Comparison of ENCODE assay signal across 9 cellular contexts in genomic region chr19:50896100-50896590, GRCh38. TPM values are rescaled to one million over a fixed set of nuclear protein-coding genes. Genes with fewer than 3 reads are reported as not detected.
"Had no signal": no experiment of that assay in that cellular context is flagged by ENCODE, and none has a peak within 500 bp of the region (broad histone marks: within the 10 kb centered on the region; RNA-seq: fewer than 3 reads in every experiment).

No MANE protein-coding gene starts in this region.

RNA-seq across cellular contexts. Expression of gene KLK4, which starts 15.1 kb away (rescaled TPM):
- total RNA-seq: activated CD4-positive, alpha-beta T cell treated with anti-CD3 and anti-CD28 coated beads, Interleukin-2, amount 10 ng/mL, durations not matched to agents 24 days and 14 days; activated CD8-positive, alpha-beta memory T cell treated with anti-CD3 and anti-CD28 coated beads, Interleukin-2, amount 10 ng/mL, durations not matched to agents 7 days and 5 days; activated T-helper 1 cell treated with anti-CD3 and anti-CD28 coated beads, Interleukin-12 subunit alpha, Interleukin-12 subunit beta, Interleukin-2, Interleukin-4 antibody, amounts not matched to agents 30 ng/mL and 10 ng/mL and 1 ng/mL, durations not matched to agents 14 hours and 24 hours and 36 hours; aorta; bronchial epithelial cell; chondrocyte; SJSA1; T-helper 1 cell treated with Interleukin-12 subunit alpha and Interleukin-12 subunit beta and Interleukin-4 antibody, amounts not matched to agents 30 ng/mL and 1 ng/mL, for 36 hours had no signal
- polyA plus RNA-seq: aorta had no signal

RNA-seq across cellular contexts. Expression of gene KLK2, which starts 22.9 kb away (rescaled TPM):
- total RNA-seq: activated T-helper 1 cell treated with anti-CD3 and anti-CD28 coated beads, Interleukin-12 subunit alpha, Interleukin-12 subunit beta, Interleukin-2, Interleukin-4 antibody, amounts not matched to agents 30 ng/mL and 10 ng/mL and 1 ng/mL, durations not matched to agents 14 hours and 24 hours and 36 hours; aorta; chondrocyte; SJSA1; T-helper 1 cell treated with Interleukin-12 subunit alpha and Interleukin-12 subunit beta and Interleukin-4 antibody, amounts not matched to agents 30 ng/mL and 1 ng/mL, for 36 hours; WTC11 had no signal
- polyA plus RNA-seq: aorta had no signal

RNA-seq across cellular contexts. Expression of gene KLK3, which starts 41.4 kb away (rescaled TPM):
- total RNA-seq: activated CD4-positive, alpha-beta T cell treated with anti-CD3 and anti-CD28 coated beads, Interleukin-2, amount 10 ng/mL, durations not matched to agents 24 days and 14 days; activated CD8-positive, alpha-beta memory T cell treated with anti-CD3 and anti-CD28 coated beads, Interleukin-2, amount 10 ng/mL, durations not matched to agents 7 days and 5 days; activated T-helper 1 cell treated with anti-CD3 and anti-CD28 coated beads, Interleukin-12 subunit alpha, Interleukin-12 subunit beta, Interleukin-2, Interleukin-4 antibody, amounts not matched to agents 30 ng/mL and 10 ng/mL and 1 ng/mL, durations not matched to agents 14 hours and 24 hours and 36 hours; aorta; bronchial epithelial cell; chondrocyte; SJSA1; T-helper 1 cell treated with Interleukin-12 subunit alpha and Interleukin-12 subunit beta and Interleukin-4 antibody, amounts not matched to agents 30 ng/mL and 1 ng/mL, for 36 hours had no signal

RNA-seq across cellular contexts. Expression of gene KLK5, which starts 56.7 kb away (rescaled TPM):
- total RNA-seq: activated CD4-positive, alpha-beta T cell treated with anti-CD3 and anti-CD28 coated beads, Interleukin-2, amount 10 ng/mL, durations not matched to agents 24 days and 14 days; activated CD8-positive, alpha-beta memory T cell treated with anti-CD3 and anti-CD28 coated beads, Interleukin-2, amount 10 ng/mL, durations not matched to agents 7 days and 5 days; activated T-helper 1 cell treated with anti-CD3 and anti-CD28 coated beads, Interleukin-12 subunit alpha, Interleukin-12 subunit beta, Interleukin-2, Interleukin-4 antibody, amounts not matched to agents 30 ng/mL and 10 ng/mL and 1 ng/mL, durations not matched to agents 14 hours and 24 hours and 36 hours; aorta; SJSA1; T-helper 1 cell treated with Interleukin-12 subunit alpha and Interleukin-12 subunit beta and Interleukin-4 antibody, amounts not matched to agents 30 ng/mL and 1 ng/mL, for 36 hours had no signal
- polyA plus RNA-seq: aorta had no signal
